In the genomic region with DNA sequence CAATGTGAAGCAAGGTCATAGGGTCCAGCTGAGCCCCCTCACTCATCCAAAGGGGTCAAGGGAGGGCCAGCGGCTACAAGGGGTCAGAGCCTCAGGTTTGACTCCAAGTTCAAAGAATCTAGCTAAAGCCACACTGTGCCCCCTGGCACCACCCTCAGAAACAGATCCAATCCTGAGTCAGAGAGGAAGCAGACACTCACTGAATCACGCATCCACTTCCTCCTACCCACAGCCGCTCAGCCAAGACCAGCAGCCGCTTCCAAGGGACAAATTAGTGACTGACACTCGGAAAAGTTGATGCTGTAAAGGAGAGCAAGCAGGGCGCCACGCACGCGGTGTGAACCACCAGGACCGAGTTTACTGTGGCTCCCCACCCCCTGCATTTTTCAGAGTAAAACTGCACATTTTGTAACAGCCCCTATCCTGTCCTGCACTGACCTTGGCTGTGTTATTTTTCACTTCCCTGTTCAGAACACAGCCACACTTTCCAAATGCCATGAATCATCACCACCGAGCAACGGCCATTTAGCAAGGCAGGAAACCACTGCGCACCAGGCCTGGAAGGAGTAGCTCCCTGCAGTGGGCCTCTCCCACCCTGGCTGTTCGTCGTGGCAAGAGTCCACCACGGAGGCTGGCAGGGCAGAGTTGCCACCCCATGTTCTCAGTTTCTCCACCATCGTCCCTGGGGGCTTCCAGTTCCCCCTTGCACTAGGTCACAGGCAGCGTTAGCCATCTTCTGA, we compare ENCODE assay signal across 1 cellular context.
TF ChIP-seq lines count a peak whose summit lies in the region.

No MANE protein-coding gene starts in this region.

TF ChIP-seq in K562, 482 proteins besides CTCF, POLR2A, EP300 and RAD21 (continued from another document and continues in another):
- TF ChIP-seq, protein P1, sequence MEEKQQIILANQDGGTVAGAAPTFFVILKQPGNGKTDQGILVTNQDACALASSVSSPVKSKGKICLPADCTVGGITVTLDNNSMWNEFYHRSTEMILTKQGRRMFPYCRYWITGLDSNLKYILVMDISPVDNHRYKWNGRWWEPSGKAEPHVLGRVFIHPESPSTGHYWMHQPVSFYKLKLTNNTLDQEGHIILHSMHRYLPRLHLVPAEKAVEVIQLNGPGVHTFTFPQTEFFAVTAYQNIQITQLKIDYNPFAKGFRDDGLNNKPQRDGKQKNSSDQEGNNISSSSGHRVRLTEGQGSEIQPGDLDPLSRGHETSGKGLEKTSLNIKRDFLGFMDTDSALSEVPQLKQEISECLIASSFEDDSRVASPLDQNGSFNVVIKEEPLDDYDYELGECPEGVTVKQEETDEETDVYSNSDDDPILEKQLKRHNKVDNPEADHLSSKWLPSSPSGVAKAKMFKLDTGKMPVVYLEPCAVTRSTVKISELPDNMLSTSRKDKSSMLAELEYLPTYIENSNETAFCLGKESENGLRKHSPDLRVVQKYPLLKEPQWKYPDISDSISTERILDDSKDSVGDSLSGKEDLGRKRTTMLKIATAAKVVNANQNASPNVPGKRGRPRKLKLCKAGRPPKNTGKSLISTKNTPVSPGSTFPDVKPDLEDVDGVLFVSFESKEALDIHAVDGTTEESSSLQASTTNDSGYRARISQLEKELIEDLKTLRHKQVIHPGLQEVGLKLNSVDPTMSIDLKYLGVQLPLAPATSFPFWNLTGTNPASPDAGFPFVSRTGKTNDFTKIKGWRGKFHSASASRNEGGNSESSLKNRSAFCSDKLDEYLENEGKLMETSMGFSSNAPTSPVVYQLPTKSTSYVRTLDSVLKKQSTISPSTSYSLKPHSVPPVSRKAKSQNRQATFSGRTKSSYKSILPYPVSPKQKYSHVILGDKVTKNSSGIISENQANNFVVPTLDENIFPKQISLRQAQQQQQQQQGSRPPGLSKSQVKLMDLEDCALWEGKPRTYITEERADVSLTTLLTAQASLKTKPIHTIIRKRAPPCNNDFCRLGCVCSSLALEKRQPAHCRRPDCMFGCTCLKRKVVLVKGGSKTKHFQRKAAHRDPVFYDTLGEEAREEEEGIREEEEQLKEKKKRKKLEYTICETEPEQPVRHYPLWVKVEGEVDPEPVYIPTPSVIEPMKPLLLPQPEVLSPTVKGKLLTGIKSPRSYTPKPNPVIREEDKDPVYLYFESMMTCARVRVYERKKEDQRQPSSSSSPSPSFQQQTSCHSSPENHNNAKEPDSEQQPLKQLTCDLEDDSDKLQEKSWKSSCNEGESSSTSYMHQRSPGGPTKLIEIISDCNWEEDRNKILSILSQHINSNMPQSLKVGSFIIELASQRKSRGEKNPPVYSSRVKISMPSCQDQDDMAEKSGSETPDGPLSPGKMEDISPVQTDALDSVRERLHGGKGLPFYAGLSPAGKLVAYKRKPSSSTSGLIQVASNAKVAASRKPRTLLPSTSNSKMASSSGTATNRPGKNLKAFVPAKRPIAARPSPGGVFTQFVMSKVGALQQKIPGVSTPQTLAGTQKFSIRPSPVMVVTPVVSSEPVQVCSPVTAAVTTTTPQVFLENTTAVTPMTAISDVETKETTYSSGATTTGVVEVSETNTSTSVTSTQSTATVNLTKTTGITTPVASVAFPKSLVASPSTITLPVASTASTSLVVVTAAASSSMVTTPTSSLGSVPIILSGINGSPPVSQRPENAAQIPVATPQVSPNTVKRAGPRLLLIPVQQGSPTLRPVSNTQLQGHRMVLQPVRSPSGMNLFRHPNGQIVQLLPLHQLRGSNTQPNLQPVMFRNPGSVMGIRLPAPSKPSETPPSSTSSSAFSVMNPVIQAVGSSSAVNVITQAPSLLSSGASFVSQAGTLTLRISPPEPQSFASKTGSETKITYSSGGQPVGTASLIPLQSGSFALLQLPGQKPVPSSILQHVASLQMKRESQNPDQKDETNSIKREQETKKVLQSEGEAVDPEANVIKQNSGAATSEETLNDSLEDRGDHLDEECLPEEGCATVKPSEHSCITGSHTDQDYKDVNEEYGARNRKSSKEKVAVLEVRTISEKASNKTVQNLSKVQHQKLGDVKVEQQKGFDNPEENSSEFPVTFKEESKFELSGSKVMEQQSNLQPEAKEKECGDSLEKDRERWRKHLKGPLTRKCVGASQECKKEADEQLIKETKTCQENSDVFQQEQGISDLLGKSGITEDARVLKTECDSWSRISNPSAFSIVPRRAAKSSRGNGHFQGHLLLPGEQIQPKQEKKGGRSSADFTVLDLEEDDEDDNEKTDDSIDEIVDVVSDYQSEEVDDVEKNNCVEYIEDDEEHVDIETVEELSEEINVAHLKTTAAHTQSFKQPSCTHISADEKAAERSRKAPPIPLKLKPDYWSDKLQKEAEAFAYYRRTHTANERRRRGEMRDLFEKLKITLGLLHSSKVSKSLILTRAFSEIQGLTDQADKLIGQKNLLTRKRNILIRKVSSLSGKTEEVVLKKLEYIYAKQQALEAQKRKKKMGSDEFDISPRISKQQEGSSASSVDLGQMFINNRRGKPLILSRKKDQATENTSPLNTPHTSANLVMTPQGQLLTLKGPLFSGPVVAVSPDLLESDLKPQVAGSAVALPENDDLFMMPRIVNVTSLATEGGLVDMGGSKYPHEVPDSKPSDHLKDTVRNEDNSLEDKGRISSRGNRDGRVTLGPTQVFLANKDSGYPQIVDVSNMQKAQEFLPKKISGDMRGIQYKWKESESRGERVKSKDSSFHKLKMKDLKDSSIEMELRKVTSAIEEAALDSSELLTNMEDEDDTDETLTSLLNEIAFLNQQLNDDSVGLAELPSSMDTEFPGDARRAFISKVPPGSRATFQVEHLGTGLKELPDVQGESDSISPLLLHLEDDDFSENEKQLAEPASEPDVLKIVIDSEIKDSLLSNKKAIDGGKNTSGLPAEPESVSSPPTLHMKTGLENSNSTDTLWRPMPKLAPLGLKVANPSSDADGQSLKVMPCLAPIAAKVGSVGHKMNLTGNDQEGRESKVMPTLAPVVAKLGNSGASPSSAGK (IDR thresholded peaks at IDR 0.05) = peak; percentile 79
- TF ChIP-seq BACH1 (tag; IDR thresholded peaks at IDR 0.05) (peak; percentile 80), FOSL1 (tag; conservative IDR thresholded peaks at IDR 0.05) (peak; percentile 88), ZNF561 (CRISPR knock-in tag; conservative IDR thresholded peaks at IDR 0.05) (peak; percentile 57; the same call in 1 of the 2 replicates), NRF1 (conservative IDR thresholded peaks at IDR 0.05 in 1 of 2, IDR thresholded peaks at IDR 0.05 in 1 of 2) (peak; percentile 44 to 61; a peak in 3 of 4 replicates), ZBTB11 (CRISPR knock-in tag; IDR thresholded peaks at IDR 0.05) (peak in 1 of 3 experiments; percentile 59; a peak in 2 of 6 replicates), CC2D1A (IDR thresholded peaks at IDR 0.05) (no peak), ZKSCAN3 (CRISPR knock-in tag; IDR thresholded peaks at IDR 0.05) (peak; percentile 53; the same call in 1 of the 2 replicates), IRF9 (tag; IDR thresholded peaks at IDR 0.05) (peak; percentile 29; the same call in 1 of the 2 replicates), CCAR2 (IDR thresholded peaks at IDR 0.05; ENCODE audit: low read depth, low read length) (no peak), NR4A1 (CRISPR knock-in tag; IDR thresholded peaks at IDR 0.05) (no peak), NR4A1 (tag; IDR thresholded peaks at IDR 0.05) (peak; percentile 59; the same call in 1 of the 2 replicates), TRIM24 (IDR thresholded peaks at IDR 0.05) (peak; percentile 28 to 61; a peak in 2 of 4 replicates), ZNF668 (CRISPR knock-in tag; IDR thresholded peaks at IDR 0.05) (0 out of 2 replicates have a peak, but pooled peaks have one; percentile 56), CBX5 (IDR thresholded peaks at IDR 0.05; ENCODE audit: borderline replicate concordance, low read depth) (0 out of 2 replicates have a peak, but pooled peaks have one; percentile 48), ZFX (CRISPR knock-in tag; IDR thresholded peaks at IDR 0.05) (peak; percentile 50; the same call in 1 of the 2 replicates)
- TF ChIP-seq, protein P2, sequence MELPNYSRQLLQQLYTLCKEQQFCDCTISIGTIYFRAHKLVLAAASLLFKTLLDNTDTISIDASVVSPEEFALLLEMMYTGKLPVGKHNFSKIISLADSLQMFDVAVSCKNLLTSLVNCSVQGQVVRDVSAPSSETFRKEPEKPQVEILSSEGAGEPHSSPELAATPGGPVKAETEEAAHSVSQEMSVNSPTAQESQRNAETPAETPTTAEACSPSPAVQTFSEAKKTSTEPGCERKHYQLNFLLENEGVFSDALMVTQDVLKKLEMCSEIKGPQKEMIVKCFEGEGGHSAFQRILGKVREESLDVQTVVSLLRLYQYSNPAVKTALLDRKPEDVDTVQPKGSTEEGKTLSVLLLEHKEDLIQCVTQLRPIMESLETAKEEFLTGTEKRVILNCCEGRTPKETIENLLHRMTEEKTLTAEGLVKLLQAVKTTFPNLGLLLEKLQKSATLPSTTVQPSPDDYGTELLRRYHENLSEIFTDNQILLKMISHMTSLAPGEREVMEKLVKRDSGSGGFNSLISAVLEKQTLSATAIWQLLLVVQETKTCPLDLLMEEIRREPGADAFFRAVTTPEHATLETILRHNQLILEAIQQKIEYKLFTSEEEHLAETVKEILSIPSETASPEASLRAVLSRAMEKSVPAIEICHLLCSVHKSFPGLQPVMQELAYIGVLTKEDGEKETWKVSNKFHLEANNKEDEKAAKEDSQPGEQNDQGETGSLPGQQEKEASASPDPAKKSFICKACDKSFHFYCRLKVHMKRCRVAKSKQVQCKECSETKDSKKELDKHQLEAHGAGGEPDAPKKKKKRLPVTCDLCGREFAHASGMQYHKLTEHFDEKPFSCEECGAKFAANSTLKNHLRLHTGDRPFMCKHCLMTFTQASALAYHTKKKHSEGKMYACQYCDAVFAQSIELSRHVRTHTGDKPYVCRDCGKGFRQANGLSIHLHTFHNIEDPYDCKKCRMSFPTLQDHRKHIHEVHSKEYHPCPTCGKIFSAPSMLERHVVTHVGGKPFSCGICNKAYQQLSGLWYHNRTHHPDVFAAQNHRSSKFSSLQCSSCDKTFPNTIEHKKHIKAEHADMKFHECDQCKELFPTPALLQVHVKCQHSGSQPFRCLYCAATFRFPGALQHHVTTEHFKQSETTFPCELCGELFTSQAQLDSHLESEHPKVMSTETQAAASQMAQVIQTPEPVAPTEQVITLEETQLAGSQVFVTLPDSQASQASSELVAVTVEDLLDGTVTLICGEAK (IDR thresholded peaks at IDR 0.05) = peak; percentile 41; the same call in 1 of the 2 replicates
- TF ChIP-seq, protein P2 (CRISPR knock-in tag; IDR thresholded peaks at IDR 0.05) = no peak
- TF ChIP-seq, protein P3, sequence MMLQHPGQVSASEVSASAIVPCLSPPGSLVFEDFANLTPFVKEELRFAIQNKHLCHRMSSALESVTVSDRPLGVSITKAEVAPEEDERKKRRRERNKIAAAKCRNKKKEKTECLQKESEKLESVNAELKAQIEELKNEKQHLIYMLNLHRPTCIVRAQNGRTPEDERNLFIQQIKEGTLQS (IDR thresholded peaks at IDR 0.05) = peak; percentile 79; the same call in 1 of the 2 replicates
- TF ChIP-seq, protein P3 (CRISPR knock-in tag; conservative IDR thresholded peaks at IDR 0.05) = no peak
